ENCODE assay signal across 8 cellular contexts in genomic region chr5:151771259-151772028, GRCh38.
A peak's percentile ranks its signal among the peaks of the same experiment; 100 is the strongest.
DNase-seq lines count a peak whose midpoint lies in the region; ATAC-seq and FAIRE-seq lines count a peak whose summit lies in the region.

Gene G3BP1 (plus strand): TSS chr5:151771954. CDS start chr5:151786621, 14,667 bp downstream.

- peak; percentile 97 for FAIRE-seq in colon (lab: Jason Lieb, UNC)

- no peaks in the 10 kb centered on the region for H3K9me3 ChIP-seq in BLaER1 treated with 17β-estradiol and CSF1 and Interleukin-3, amounts not matched to agents 10 nM and 100 nM (replicated peaks in 1 of 11)

- H4K20me1 ChIP-seq in BLaER1 treated with 17β-estradiol and CSF1 and Interleukin-3, amounts not matched to agents 10 nM and 100 nM: peaks cover 43 to 45% (median 44%) of the 10 kb centered on the region in 11 experiments

- DNase-seq in GM19240 (ENCODE audit: insufficient read length, low spot score): peak; percentile 91
- DNase-seq in NCI-H526 (lab: John Stamatoyannopoulos, UW): peak; percentile 100
- peak; percentile 99 for DNase-seq in activated CD4-positive, alpha-beta T cell treated with anti-CD3 and anti-CD28 coated beads for 48 hours
- peak; percentile 100 for DNase-seq in kidney glomerular epithelial cell (lab: John Stamatoyannopoulos, UW)
- peak; percentile 93 to 96 for DNase-seq in stimulated activated CD4-positive, alpha-beta T cell treated with anti-CD3 and anti-CD28 coated beads, Interleukin-1b, Interleukin-23, amount 100 ng/mL, for 1 hour (ENCODE audit: low read depth in 2 of 2)

- H3K4me2 ChIP-seq in BLaER1 treated with 17β-estradiol and CSF1 and Interleukin-3, amounts not matched to agents 10 nM and 100 nM: peak within 1 kb of the TSS; percentile 92 to 100 (median 97)

- peaks cover 28 to 49% (median 45%) of the 10 kb centered on the region in 10 experiments for H3K4me1 ChIP-seq in BLaER1 treated with 17β-estradiol and CSF1 and Interleukin-3, amounts not matched to agents 10 nM and 100 nM

- ATAC-seq in HG03460 (IDR thresholded peaks at IDR 0.05; ENCODE audit: unreplicated experiment): peak; percentile 80

- no peaks in the 10 kb centered on the region for H3K27me3 ChIP-seq in BLaER1 treated with 17β-estradiol and CSF1 and Interleukin-3, amounts not matched to agents 10 nM and 100 nM

- peak within 1 kb of the TSS; percentile 93 to 99 (median 95) for H3K9ac ChIP-seq in BLaER1 treated with 17β-estradiol and CSF1 and Interleukin-3, amounts not matched to agents 10 nM and 100 nM

- H3K27ac ChIP-seq in BLaER1 treated with 17β-estradiol and CSF1 and Interleukin-3, amounts not matched to agents 10 nM and 100 nM: peak within 1 kb of the TSS; percentile 93 to 99 (median 97)

- H3K4me3 ChIP-seq in BLaER1 treated with 17β-estradiol and CSF1 and Interleukin-3, amounts not matched to agents 10 nM and 100 nM: peak within 1 kb of the TSS; percentile 85 to 98 (median 94)

- peaks cover 0 to 25% (median 9%) of the 10 kb centered on the region in 11 experiments; a peak in 13 of 22 replicates for H3K36me3 ChIP-seq in BLaER1 treated with 17β-estradiol and CSF1 and Interleukin-3, amounts not matched to agents 10 nM and 100 nM

Comparison
In these comparisons a context has a peak if more than half of its experiments do, and no peak if none do; other contexts are left out.
1. Peak in every context shown above with its lines: DNase-seq, ATAC-seq, H3K4me3 ChIP-seq and H3K27ac ChIP-seq.